ENCODE assay signal across 2 cellular contexts in the genomic region with DNA sequence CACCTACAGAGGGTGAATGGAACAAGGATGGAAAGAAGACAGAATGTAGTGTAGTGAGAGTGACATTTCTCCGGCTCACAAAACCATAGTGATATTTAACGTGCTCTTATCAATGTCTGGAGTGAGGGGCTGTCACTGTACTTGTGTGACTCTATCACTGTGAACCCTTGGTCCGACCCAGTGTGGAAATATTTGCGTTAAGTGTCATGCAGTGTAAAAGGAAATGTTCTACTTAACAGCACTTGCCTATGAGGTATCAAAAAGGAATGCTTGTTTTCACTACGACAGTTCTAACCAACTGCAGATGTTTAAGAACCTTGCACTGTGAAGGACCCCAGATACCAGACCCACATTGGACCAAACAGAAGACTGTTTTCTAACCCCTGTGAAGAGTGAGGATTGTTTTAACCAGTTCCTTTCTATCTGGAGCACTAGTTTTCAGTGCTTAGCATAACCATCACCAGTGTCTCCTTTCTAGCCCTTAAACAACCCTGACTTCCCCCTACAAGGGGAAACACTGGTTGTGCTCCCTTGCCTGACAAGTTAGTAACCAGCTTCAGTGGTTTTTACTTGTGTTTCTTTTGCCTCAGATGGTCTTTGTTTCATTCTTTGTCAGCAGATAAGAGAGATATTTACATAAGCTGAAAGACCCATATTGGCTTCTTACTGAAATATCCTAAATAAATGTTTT.
TF ChIP-seq lines count a peak whose summit lies in the region.

No MANE protein-coding gene starts in this region.

TF ChIP-seq in A549, 52 proteins besides CTCF, POLR2A, EP300 and RAD21 (continued from another document):
- TF ChIP-seq, protein P1, sequence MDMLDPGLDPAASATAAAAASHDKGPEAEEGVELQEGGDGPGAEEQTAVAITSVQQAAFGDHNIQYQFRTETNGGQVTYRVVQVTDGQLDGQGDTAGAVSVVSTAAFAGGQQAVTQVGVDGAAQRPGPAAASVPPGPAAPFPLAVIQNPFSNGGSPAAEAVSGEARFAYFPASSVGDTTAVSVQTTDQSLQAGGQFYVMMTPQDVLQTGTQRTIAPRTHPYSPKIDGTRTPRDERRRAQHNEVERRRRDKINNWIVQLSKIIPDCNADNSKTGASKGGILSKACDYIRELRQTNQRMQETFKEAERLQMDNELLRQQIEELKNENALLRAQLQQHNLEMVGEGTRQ (IDR thresholded peaks at IDR 0.05): no peak
- TF ChIP-seq MAFK (IDR thresholded peaks at IDR 0.05; ENCODE audit: partially characterized antibody): no peak
- TF ChIP-seq, protein P2, sequence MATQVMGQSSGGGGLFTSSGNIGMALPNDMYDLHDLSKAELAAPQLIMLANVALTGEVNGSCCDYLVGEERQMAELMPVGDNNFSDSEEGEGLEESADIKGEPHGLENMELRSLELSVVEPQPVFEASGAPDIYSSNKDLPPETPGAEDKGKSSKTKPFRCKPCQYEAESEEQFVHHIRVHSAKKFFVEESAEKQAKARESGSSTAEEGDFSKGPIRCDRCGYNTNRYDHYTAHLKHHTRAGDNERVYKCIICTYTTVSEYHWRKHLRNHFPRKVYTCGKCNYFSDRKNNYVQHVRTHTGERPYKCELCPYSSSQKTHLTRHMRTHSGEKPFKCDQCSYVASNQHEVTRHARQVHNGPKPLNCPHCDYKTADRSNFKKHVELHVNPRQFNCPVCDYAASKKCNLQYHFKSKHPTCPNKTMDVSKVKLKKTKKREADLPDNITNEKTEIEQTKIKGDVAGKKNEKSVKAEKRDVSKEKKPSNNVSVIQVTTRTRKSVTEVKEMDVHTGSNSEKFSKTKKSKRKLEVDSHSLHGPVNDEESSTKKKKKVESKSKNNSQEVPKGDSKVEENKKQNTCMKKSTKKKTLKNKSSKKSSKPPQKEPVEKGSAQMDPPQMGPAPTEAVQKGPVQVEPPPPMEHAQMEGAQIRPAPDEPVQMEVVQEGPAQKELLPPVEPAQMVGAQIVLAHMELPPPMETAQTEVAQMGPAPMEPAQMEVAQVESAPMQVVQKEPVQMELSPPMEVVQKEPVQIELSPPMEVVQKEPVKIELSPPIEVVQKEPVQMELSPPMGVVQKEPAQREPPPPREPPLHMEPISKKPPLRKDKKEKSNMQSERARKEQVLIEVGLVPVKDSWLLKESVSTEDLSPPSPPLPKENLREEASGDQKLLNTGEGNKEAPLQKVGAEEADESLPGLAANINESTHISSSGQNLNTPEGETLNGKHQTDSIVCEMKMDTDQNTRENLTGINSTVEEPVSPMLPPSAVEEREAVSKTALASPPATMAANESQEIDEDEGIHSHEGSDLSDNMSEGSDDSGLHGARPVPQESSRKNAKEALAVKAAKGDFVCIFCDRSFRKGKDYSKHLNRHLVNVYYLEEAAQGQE (IDR thresholded peaks at IDR 0.05): no peak
- TF ChIP-seq ZSCAN20 (CRISPR knock-in tag; IDR thresholded peaks at IDR 0.05): no peak
- no peak for TF ChIP-seq ZNF302 (CRISPR knock-in tag; IDR thresholded peaks at IDR 0.05)
- TF ChIP-seq, protein P3, sequence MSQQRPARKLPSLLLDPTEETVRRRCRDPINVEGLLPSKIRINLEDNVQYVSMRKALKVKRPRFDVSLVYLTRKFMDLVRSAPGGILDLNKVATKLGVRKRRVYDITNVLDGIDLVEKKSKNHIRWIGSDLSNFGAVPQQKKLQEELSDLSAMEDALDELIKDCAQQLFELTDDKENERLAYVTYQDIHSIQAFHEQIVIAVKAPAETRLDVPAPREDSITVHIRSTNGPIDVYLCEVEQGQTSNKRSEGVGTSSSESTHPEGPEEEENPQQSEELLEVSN (IDR thresholded peaks at IDR 0.05; ENCODE audit: borderline replicate concordance, low read depth): no peak
- no peak for TF ChIP-seq JUNB (IDR thresholded peaks at IDR 0.05)
- TF ChIP-seq CEBPB (IDR thresholded peaks at IDR 0.05): no peak

TF ChIP-seq in SK-N-SH, 30 proteins besides CTCF, POLR2A, EP300 and RAD21 (continued from another document):
- TF ChIP-seq, protein P4, sequence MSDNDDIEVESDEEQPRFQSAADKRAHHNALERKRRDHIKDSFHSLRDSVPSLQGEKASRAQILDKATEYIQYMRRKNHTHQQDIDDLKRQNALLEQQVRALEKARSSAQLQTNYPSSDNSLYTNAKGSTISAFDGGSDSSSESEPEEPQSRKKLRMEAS (IDR thresholded peaks at IDR 0.05; ENCODE audit: low read depth): peak; percentile 70; the same call in 1 of the 2 replicates
- TF ChIP-seq MEF2A (IDR thresholded peaks at IDR 0.05; ENCODE audit: borderline replicate concordance, low read depth): peak; percentile 61; the same call in 1 of the 2 replicates
- peak; percentile 96 for TF ChIP-seq TEAD4 (IDR thresholded peaks at IDR 0.05; ENCODE audit: borderline replicate concordance, insufficient read depth)
- TF ChIP-seq MXI1 (IDR thresholded peaks at IDR 0.05; ENCODE audit: low read depth, low read length): no peak
- no peak for TF ChIP-seq GABPA (IDR thresholded peaks at IDR 0.05; ENCODE audit: low read depth)
- TF ChIP-seq TCF12 (IDR thresholded peaks at IDR 0.05): peak; percentile 99
- no peak for TF ChIP-seq YY1 (IDR thresholded peaks at IDR 0.05; ENCODE audit: low read depth)
- TF ChIP-seq, protein P1 (IDR thresholded peaks at IDR 0.05; ENCODE audit: borderline replicate concordance, low read depth, low read length): no peak
- no peak for TF ChIP-seq RCOR1 (IDR thresholded peaks at IDR 0.05; ENCODE audit: low read length)
- peak; percentile 90 for TF ChIP-seq FOSL2 (IDR thresholded peaks at IDR 0.05; ENCODE audit: borderline replicate concordance, low read depth)
- TF ChIP-seq NRF1 (IDR thresholded peaks at IDR 0.05; ENCODE audit: low read depth, low read length): no peak
- TF ChIP-seq POLR2AphosphoS5 (IDR thresholded peaks at IDR 0.05; ENCODE audit: low read depth, low read length): peak; percentile 90
- no peak for TF ChIP-seq EZH2phosphoT487 (IDR thresholded peaks at IDR 0.05; ENCODE audit: borderline replicate concordance, low read depth)
- TF ChIP-seq, protein P5, sequence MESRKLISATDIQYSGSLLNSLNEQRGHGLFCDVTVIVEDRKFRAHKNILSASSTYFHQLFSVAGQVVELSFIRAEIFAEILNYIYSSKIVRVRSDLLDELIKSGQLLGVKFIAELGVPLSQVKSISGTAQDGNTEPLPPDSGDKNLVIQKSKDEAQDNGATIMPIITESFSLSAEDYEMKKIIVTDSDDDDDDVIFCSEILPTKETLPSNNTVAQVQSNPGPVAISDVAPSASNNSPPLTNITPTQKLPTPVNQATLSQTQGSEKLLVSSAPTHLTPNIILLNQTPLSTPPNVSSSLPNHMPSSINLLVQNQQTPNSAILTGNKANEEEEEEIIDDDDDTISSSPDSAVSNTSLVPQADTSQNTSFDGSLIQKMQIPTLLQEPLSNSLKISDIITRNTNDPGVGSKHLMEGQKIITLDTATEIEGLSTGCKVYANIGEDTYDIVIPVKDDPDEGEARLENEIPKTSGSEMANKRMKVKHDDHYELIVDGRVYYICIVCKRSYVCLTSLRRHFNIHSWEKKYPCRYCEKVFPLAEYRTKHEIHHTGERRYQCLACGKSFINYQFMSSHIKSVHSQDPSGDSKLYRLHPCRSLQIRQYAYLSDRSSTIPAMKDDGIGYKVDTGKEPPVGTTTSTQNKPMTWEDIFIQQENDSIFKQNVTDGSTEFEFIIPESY (IDR thresholded peaks at IDR 0.05; ENCODE audit: borderline replicate concordance, low read depth): 0 out of 2 replicates have a peak, but pooled peaks have one; percentile 66
- TF ChIP-seq, protein P6, sequence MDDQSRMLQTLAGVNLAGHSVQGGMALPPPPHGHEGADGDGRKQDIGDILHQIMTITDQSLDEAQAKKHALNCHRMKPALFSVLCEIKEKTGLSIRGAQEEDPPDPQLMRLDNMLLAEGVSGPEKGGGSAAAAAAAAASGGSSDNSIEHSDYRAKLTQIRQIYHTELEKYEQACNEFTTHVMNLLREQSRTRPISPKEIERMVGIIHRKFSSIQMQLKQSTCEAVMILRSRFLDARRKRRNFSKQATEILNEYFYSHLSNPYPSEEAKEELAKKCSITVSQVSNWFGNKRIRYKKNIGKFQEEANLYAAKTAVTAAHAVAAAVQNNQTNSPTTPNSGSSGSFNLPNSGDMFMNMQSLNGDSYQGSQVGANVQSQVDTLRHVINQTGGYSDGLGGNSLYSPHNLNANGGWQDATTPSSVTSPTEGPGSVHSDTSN (IDR thresholded peaks at IDR 0.05): peak; percentile 83
- TF ChIP-seq, protein P2 (IDR thresholded peaks at IDR 0.05; ENCODE audit: low read depth, low read length): no peak
- peak; percentile 94 for TF ChIP-seq RXRA (IDR thresholded peaks at IDR 0.05; ENCODE audit: borderline replicate concordance, low read depth)
- peak; percentile 96 for TF ChIP-seq JUND (IDR thresholded peaks at IDR 0.05)
